In the genomic region with DNA sequence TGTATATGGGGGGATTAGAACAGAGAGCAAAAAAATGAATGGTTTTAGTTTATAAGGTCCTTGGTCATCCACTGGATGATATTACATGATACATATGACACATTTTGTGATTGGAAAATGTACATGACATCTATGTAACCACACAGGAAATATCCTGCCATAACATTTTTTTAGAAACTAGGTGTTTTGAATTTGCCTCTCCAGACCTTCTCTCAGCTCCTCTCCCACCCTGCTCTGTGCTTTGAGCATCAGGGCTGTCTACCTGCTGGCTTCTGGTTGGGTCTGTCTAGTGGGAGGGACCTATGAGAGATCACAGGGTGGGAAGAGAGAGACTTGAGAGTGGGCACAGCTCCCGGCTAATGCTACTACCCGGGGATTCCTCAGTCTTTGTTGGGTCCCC, we compare ENCODE assay signal across 16 cellular contexts. TPM values are rescaled to one million over a fixed set of nuclear protein-coding genes. Genes with fewer than 3 reads are reported as not detected.
DNase-seq lines count a peak whose midpoint lies in the region; ATAC-seq and TF ChIP-seq lines count a peak whose summit lies in the region.
"Had no signal": no experiment of that assay in that cellular context is flagged by ENCODE, and none has a peak within 500 bp of the region (broad histone marks: within the 10 kb centered on the region; RNA-seq: fewer than 3 reads in every experiment).

No MANE protein-coding gene starts in this region.

- no peaks in the 10 kb centered on the region for H3K9me3 ChIP-seq in DND-41 (ENCODE audit: insufficient read depth, low read length, severe bottlenecking)
- H3K9me3 ChIP-seq: ovary had no signal

- H2AFZ ChIP-seq in ACC112 (ENCODE audit: low read length, unreplicated experiment) = no peak overlapping the region
- no peak overlapping the region for H2AFZ ChIP-seq in DND-41 (ENCODE audit: low read depth, low read length)
- H2AFZ ChIP-seq: hepatocyte had no signal

- H3K4me3 Mint-ChIP-seq in activated CD4-positive, alpha-beta memory T cell treated with anti-CD3 and anti-CD28 coated beads for 36 hours = no peak overlapping the region
- peak overlapping the region; percentile 37 for H3K4me3 Mint-ChIP-seq in memory B cell

- no peak overlapping the region for H3K9ac ChIP-seq in DND-41 (ENCODE audit: low read depth, low read length)

- H3K4me3 ChIP-seq in ACC112 (ENCODE audit: low read depth, low read length) (no peak overlapping the region; the same call in 1 of the 2 replicates), DND-41 (ENCODE audit: low read depth in 1 of 2, low read length in 2 of 2) (no peak overlapping the region)
- H3K4me3 ChIP-seq: hepatocyte, ovary had no signal

- H3K4me1 ChIP-seq in ACC112 (ENCODE audit: control insufficient read depth, insufficient read depth, low read length, unreplicated experiment) (peaks cover 44% of the 10 kb centered on the region), DND-41 (ENCODE audit: insufficient read depth, low read length) (no peaks in the 10 kb centered on the region)

- H4K20me1 ChIP-seq in DND-41 (ENCODE audit: insufficient read depth, low read length) = peaks cover 3% of the 10 kb centered on the region; the same call in 1 of the 2 replicates

- H3K9me3 Mint-ChIP-seq in activated CD4-positive, alpha-beta memory T cell treated with anti-CD3 and anti-CD28 coated beads for 36 hours = no peaks in the 10 kb centered on the region
- H3K9me3 Mint-ChIP-seq in memory B cell = no peaks in the 10 kb centered on the region

- H3K4me1 Mint-ChIP-seq in activated CD4-positive, alpha-beta memory T cell treated with anti-CD3 and anti-CD28 coated beads for 36 hours (ENCODE audit: low read depth) = peaks cover 78% of the 10 kb centered on the region
- peaks cover 49% of the 10 kb centered on the region for H3K4me1 Mint-ChIP-seq in memory B cell

- H3K4me2 ChIP-seq in DND-41 (ENCODE audit: insufficient read depth, low read length) = no peak overlapping the region
- H3K4me2 ChIP-seq: hepatocyte had no signal

- H3K27me3 Mint-ChIP-seq in activated CD4-positive, alpha-beta memory T cell treated with anti-CD3 and anti-CD28 coated beads for 36 hours = no peaks in the 10 kb centered on the region
- no peaks in the 10 kb centered on the region for H3K27me3 Mint-ChIP-seq in memory B cell

- H3K27ac ChIP-seq in ACC112 (ENCODE audit: low read depth, low read length) (peak overlapping the region; percentile 89), DND-41 (ENCODE audit: low read length) (no peak overlapping the region)
- H3K27ac ChIP-seq: ovary had no signal

- H3K36me3 ChIP-seq in ACC112 (ENCODE audit: insufficient read depth, low read length) = peaks cover 17% of the 10 kb centered on the region
- H3K36me3 ChIP-seq in DND-41 (ENCODE audit: insufficient read depth, low read length) = peaks cover 96% of the 10 kb centered on the region
- H3K36me3 ChIP-seq: ovary had no signal

- peak; percentile 32; the same call in 1 of the 3 replicates for ATAC-seq in DND-41 (ENCODE audit: insufficient read depth, low read depth)
- ATAC-seq in memory B cell (ENCODE audit: low read depth) = no peak
- no peak for ATAC-seq in HG02678 (IDR thresholded peaks at IDR 0.05; ENCODE audit: unreplicated experiment)
- ATAC-seq in HG02973 (IDR thresholded peaks at IDR 0.05; ENCODE audit: unreplicated experiment) = no peak
- no peak for ATAC-seq in HG02642 (IDR thresholded peaks at IDR 0.05; ENCODE audit: poor library complexity, unreplicated experiment)

- H3K27me3 ChIP-seq in ACC112 (ENCODE audit: insufficient read depth, low read length) (no peaks in the 10 kb centered on the region), DND-41 (ENCODE audit: insufficient read depth, low read length, poor library complexity) (no peaks in the 10 kb centered on the region)
- H3K27me3 ChIP-seq: hepatocyte, ovary had no signal

- peak overlapping the region; percentile 90 for H3K27ac Mint-ChIP-seq in activated CD4-positive, alpha-beta memory T cell treated with anti-CD3 and anti-CD28 coated beads for 36 hours
- peak overlapping the region; percentile 90 for H3K27ac Mint-ChIP-seq in memory B cell

- POLR2A ChIA-PET in activated CD4-positive, alpha-beta memory T cell treated with anti-CD3 and anti-CD28 coated beads for 36 hours (lab: Charles Lee) = interaction anchor here (2.2 to 3.3 kb wide), 2 partner anchors 9 to 23 kb away, joined by 15 to 52 read pairs; partner anchors contain the start of gene AKNA

- TF ChIP-seq CTCF in DND-41 (IDR thresholded peaks at IDR 0.05; ENCODE audit: borderline replicate concordance, extremely low read depth, low read length, poor library complexity, severe bottlenecking) = no peak

- DNase-seq in DND-41 (no peak), memory B cell (ENCODE audit: low spot score in 2 of 2) (no peak), HPDE6-E6E7 (ENCODE audit: extremely low spot score) (no peak)
- no peak for DNase-seq in activated CD4-positive, alpha-beta memory T cell treated with anti-CD3 and anti-CD28 coated beads for 36 hours
- DNase-seq: ovary; stimulated activated CD4-positive, alpha-beta T cell treated with anti-CD3 and anti-CD28 coated beads, Interleukin-2, amount 100 ng/mL, for 24 hours; stimulated activated naive CD4-positive, alpha-beta T cell treated with Interleukin-2 at 50 U/mL for 16 hours; SW 1271 had no signal

- intact Hi-C loops in activated CD4-positive, alpha-beta memory T cell treated with anti-CD3 and anti-CD28 coated beads for 36 hours (cut with micrococcal nuclease) = loop anchor here (1.0 kb wide), 1 partner anchor 9 kb away; no protein-coding TSS in a partner anchor

- H3K79me2 ChIP-seq in ACC112 (ENCODE audit: control insufficient read depth, insufficient read depth, low read length, unreplicated experiment) (no peaks in the 10 kb centered on the region), DND-41 (ENCODE audit: insufficient read depth, low read length) (no peaks in the 10 kb centered on the region)
- H3K79me2 ChIP-seq: hepatocyte had no signal

- H3K36me3 Mint-ChIP-seq in activated CD4-positive, alpha-beta memory T cell treated with anti-CD3 and anti-CD28 coated beads for 36 hours = peaks cover 77% of the 10 kb centered on the region
- peaks cover 53% of the 10 kb centered on the region for H3K36me3 Mint-ChIP-seq in memory B cell

- CTCF ChIA-PET in activated CD4-positive, alpha-beta memory T cell treated with anti-CD3 and anti-CD28 coated beads for 36 hours (lab: Charles Lee) = interaction anchor here (1.0 to 9.5 kb wide), 6 partner anchors 10 to 290 kb away, joined by 3 to 78 read pairs (median 4); partner anchors contain the start of gene AKNA

RNA-seq across cellular contexts. Expression of gene AKNA, which starts 24.4 kb away (rescaled TPM):
- 100 to 1,000 TPM; 127 to 130 TPM for total RNA-seq in activated CD4-positive, alpha-beta memory T cell treated with anti-CD3 and anti-CD28 coated beads for 36 hours

RNA-seq across cellular contexts. Expression of gene ORM2, which starts 33.8 kb away (rescaled TPM):
- total RNA-seq in activated CD4-positive, alpha-beta memory T cell treated with anti-CD3 and anti-CD28 coated beads for 36 hours = not detected
- total RNA-seq: activated CD8-positive, alpha-beta memory T cell treated with anti-CD3 and anti-CD28 coated beads for 36 hours; LHCN-M2; lung microvascular endothelial cell had no signal

RNA-seq across cellular contexts. Expression of gene ORM1, which starts 40.5 kb away (rescaled TPM):
- total RNA-seq in activated CD4-positive, alpha-beta memory T cell treated with anti-CD3 and anti-CD28 coated beads for 36 hours = not detected
- total RNA-seq: activated CD8-positive, alpha-beta memory T cell treated with anti-CD3 and anti-CD28 coated beads for 36 hours; LHCN-M2; lung microvascular endothelial cell had no signal
